ENCODE assay signal across 12 cellular contexts in genomic region chr16:80751167-80751566, GRCh38. TPM values are rescaled to one million over a fixed set of nuclear protein-coding genes. Genes with fewer than 3 reads are reported as not detected.
DNase-seq lines count a peak whose midpoint lies in the region; ATAC-seq, FAIRE-seq and TF ChIP-seq lines count a peak whose summit lies in the region.
"Had no signal": no experiment of that assay in that cellular context is flagged by ENCODE, and none has a peak within 500 bp of the region (broad histone marks: within the 10 kb centered on the region; RNA-seq: fewer than 3 reads in every experiment).

No MANE protein-coding gene starts in this region.

- TF ChIP-seq EP300 in transverse colon (IDR thresholded peaks at IDR 0.05; ENCODE audit: low read depth), result no peak

- TF ChIP-seq POLR2A in heart left ventricle (IDR thresholded peaks at IDR 0.05), result no peak
- no peak for TF ChIP-seq POLR2A in transverse colon (IDR thresholded peaks at IDR 0.05)

- no peak for DNase-seq in Right ventricle myocardium superior
- no peak for DNase-seq in heart left ventricle
- DNase-seq in NCI-H524 treated with DMSO at 0.1 percent for 48 hours (lab: John Stamatoyannopoulos, UW), result peak; percentile 64
- DNase-seq in foreskin fibroblast, result peak; percentile 73 to 74
- DNase-seq in small intestine, result peak; percentile 5
- no peak for DNase-seq in NCI-H82 (lab: John Stamatoyannopoulos, UW)
- no peak for DNase-seq in transverse colon
- DNase-seq in ecto neural progenitor cell (ENCODE audit: low spot score), result no peak
- DNase-seq: activated CD4-positive, alpha-beta memory T cell treated with anti-CD3 and anti-CD28 coated beads, Interleukin-2, amount 10 ng/mL, durations not matched to agents 7 days and 5 days; KG1; NCI-H2081 had no signal

- no peaks in the 10 kb centered on the region for H3K27me3 ChIP-seq in heart left ventricle
- H3K27me3 ChIP-seq in small intestine (ENCODE audit: control insufficient read depth in 2 of 2, insufficient read depth in 2 of 2, low read length in 2 of 2), result no peaks in the 10 kb centered on the region
- H3K27me3 ChIP-seq in transverse colon, result no peaks in the 10 kb centered on the region

- no peak overlapping the region for H3K27ac ChIP-seq in heart left ventricle
- no peak overlapping the region for H3K27ac ChIP-seq in small intestine (ENCODE audit: low read depth in 1 of 2, low read length in 1 of 2)
- H3K27ac ChIP-seq in transverse colon, result no peak overlapping the region

- H3K9me3 ChIP-seq in heart left ventricle (no peaks in the 10 kb centered on the region), small intestine (ENCODE audit: control insufficient read depth, low read depth) (no peaks in the 10 kb centered on the region), transverse colon (no peaks in the 10 kb centered on the region)

- TF ChIP-seq CTCF in heart left ventricle (IDR thresholded peaks at IDR 0.05) (no peak), foreskin fibroblast (IDR thresholded peaks at IDR 0.05; ENCODE audit: low read depth, low read length) (no peak), transverse colon (IDR thresholded peaks at IDR 0.05) (no peak)

- H3K4me3 ChIP-seq in heart left ventricle (no peak overlapping the region), foreskin fibroblast (ENCODE audit: low read depth in 1 of 2, low read length in 2 of 2) (peak overlapping the region in 1 of 2 donors; percentile 9), small intestine (ENCODE audit: low read depth in 1 of 2, low read length in 2 of 2) (no peak overlapping the region), transverse colon (no peak overlapping the region)

- 21 to 37% (median 29%) methylated on average over 3 of the region's 3 CpGs for WGBS in heart left ventricle, 4 donors
- 41 to 48% (median 48%) methylated on average over 3 of the region's 3 CpGs for WGBS in small intestine, 3 donors
- WGBS in transverse colon (ENCODE audit: low coverage in 1 of 2), 2 donors, result 49 to 50% methylated on average over 3 of the region's 3 CpGs

- FAIRE-seq in small intestine (lab: Jason Lieb, UNC), result no peak

- ATAC-seq in Right ventricle myocardium superior (ENCODE audit: poor library complexity) (peak; percentile 12), heart left ventricle (no peak)
- ATAC-seq: activated naive CD4-positive, alpha-beta T cell treated with anti-CD3 and anti-CD28 coated beads, Interleukin-2, amount 50 U/mL, for 72 hours had no signal

- intact Hi-C loops in Right ventricle myocardium superior (cut with DNase I), result no loop called here
- intact Hi-C loops in heart left ventricle (cut with DNase I), result no loop called here
- intact Hi-C loops in transverse colon (cut with DNase I; ENCODE audit: low total_unique reads), result no loop called here

- H3K36me3 ChIP-seq in heart left ventricle, result no peaks in the 10 kb centered on the region
- H3K36me3 ChIP-seq in small intestine (ENCODE audit: control insufficient read depth in 2 of 2, insufficient read depth in 2 of 2, low read length in 2 of 2), result no peaks in the 10 kb centered on the region
- H3K36me3 ChIP-seq in transverse colon, result no peaks in the 10 kb centered on the region

- H3K4me1 ChIP-seq in heart left ventricle (peaks cover 0 to 7% (median 0%) of the 10 kb centered on the region in 12 donors), small intestine (ENCODE audit: control insufficient read depth in 2 of 2, insufficient read depth in 1 of 2, low read depth in 1 of 2, low read length in 1 of 2) (peaks cover 2 to 7% of the 10 kb centered on the region in 2 donors), transverse colon (peaks cover 0 to 8% (median 3%) of the 10 kb centered on the region in 4 donors)

- in situ Hi-C loops in transverse colon (cut with MboI; ENCODE audit: low pct_ligation_motif_present in 1 of 4, low pct_unique_long_range_greater_than_20kb in 1 of 4, low sequenced_read_pairs in 3 of 4), result no loop called here

RNA-seq across cellular contexts. Expression of gene CDYL2, which starts 53.2 kb away (rescaled TPM):
- total RNA-seq in Right ventricle myocardium superior (2.9 TPM), heart left ventricle (1 to 10 TPM; 1.8 to 8.6 (median 3.6) TPM), transverse colon (1 to 10 TPM in 3 of 4 donors, under 1 TPM in 1; 0.80 to 3.5 (median 2.3) TPM)
- polyA plus RNA-seq in heart left ventricle (1 to 10 TPM in 1 of 2 donors, under 1 TPM in 1; 0.80 to 1.4 TPM), small intestine (1 to 10 TPM; 2.7 to 3.0 (median 2.9) TPM)

Comparison
In these comparisons a context has a peak if more than half of its experiments do, and no peak if none do; other contexts are left out.
1. DNase-seq: peak in NCI-H524 treated with DMSO at 0.1 percent for 48 hours (single experiment), foreskin fibroblast (2 of 2) and small intestine (single experiment); none in Right ventricle myocardium superior (single experiment), heart left ventricle (0 of 5), NCI-H82 (single experiment), transverse colon (single experiment) and ecto neural progenitor cell (single experiment).